8 cellular contexts compared by ENCODE assay signal in the genomic region with DNA sequence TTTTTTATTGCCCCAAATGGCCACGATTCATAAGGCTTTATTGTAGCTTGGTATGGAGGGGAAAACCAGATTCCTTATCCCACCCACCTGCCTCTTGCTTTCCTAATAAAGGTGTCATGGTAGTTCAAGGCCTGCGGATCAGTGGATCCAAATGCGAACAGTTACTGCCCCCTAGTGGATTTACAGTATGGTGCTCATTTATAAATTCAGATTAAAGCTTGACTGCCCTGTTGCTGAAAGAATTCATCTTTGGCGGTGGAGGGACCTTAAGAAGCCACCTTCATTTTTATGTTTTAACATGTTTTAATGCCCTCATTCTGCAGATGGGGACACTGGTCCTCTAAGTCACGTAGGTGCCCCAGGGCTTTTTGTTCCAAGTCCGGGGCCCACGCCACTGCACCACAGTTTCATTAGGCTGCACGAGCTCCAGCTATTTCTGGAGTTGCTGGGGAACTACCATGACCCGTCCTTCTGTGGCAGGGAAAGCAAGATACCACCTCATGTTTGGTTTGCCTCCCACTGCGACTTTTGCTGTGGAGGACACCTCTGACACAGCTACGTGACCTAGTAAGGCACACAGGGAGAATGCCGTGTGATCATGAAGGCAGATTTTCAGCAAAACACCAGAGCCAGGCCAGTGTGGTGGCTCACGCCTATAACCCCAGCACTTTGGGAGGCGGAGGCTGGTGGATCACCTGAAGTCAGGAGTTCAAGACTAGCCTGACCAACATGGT. TPM values are rescaled to one million over a fixed set of nuclear protein-coding genes. Genes with fewer than 3 reads are reported as not detected.
DNase-seq lines count a peak whose midpoint lies in the region; ATAC-seq and TF ChIP-seq lines count a peak whose summit lies in the region.

No MANE protein-coding gene starts in this region.

- H3K9me3 Mint-ChIP-seq in naive thymus-derived CD4-positive, alpha-beta T cell: no peaks in the 10 kb centered on the region

- no peak overlapping the region for H3K27ac ChIP-seq in naive thymus-derived CD4-positive, alpha-beta T cell (ENCODE audit: low read depth, low read length)

- peaks cover 0 to 15% (median 4%) of the 10 kb centered on the region in 5 donors for H3K27me3 Mint-ChIP-seq in naive thymus-derived CD4-positive, alpha-beta T cell

- CTCF ChIA-PET in naive thymus-derived CD4-positive, alpha-beta T cell (lab: Charles Lee): interaction anchor here (0.6 to 4.3 kb wide), 26 partner anchors 9 to 1923 kb away, joined by 3 to 71 read pairs (median 4); a partner anchor contains a TSS

- H3K9me3 ChIP-seq in naive thymus-derived CD4-positive, alpha-beta T cell (ENCODE audit: control insufficient read depth in 2 of 3, low read length in 3 of 3): no peaks in the 10 kb centered on the region

- TF ChIP-seq POLR2A in erythroblast (IDR thresholded peaks at IDR 0.05; ENCODE audit: low read length): no peak

- DNase-seq in AG08395 (ENCODE audit: low spot score) (peak; percentile 60), GDM1 (lab: John Stamatoyannopoulos, UW) (peak; percentile 7), NCI-H1417 treated with DMSO at 0.1 percent for 48 hours (lab: John Stamatoyannopoulos, UW) (peak; percentile 19), SW480 (ENCODE audit: low spot score) (peak; percentile 78), erythroblast (lab: John Stamatoyannopoulos, UW) (peak; percentile 77 to 88)
- peak in 7 of 9 donors; percentile 56 to 76 (median 69) for DNase-seq in naive thymus-derived CD4-positive, alpha-beta T cell

- H3K36me3 Mint-ChIP-seq in naive thymus-derived CD4-positive, alpha-beta T cell: no peaks in the 10 kb centered on the region

- intact Hi-C loops in naive thymus-derived CD4-positive, alpha-beta T cell (cut with micrococcal nuclease): loop anchor here (1.0 to 5.0 kb wide), 11 partner anchors 25 to 426 kb away; a partner anchor contains a TSS

- no peak overlapping the region for H3K4me3 ChIP-seq in naive thymus-derived CD4-positive, alpha-beta T cell (ENCODE audit: low read length)

- H3K4me1 ChIP-seq in naive thymus-derived CD4-positive, alpha-beta T cell (ENCODE audit: control insufficient read depth in 2 of 2, insufficient read depth in 2 of 2, low read length in 2 of 2): peaks cover 6 to 7% of the 10 kb centered on the region in 2 donors

- no peaks in the 10 kb centered on the region for H3K27me3 ChIP-seq in naive thymus-derived CD4-positive, alpha-beta T cell (ENCODE audit: control insufficient read depth in 2 of 2, insufficient read depth in 2 of 2, low read length in 2 of 2)

- H3K36me3 ChIP-seq in naive thymus-derived CD4-positive, alpha-beta T cell (ENCODE audit: control insufficient read depth in 2 of 3, insufficient read depth in 3 of 3, low read length in 3 of 3): no peaks in the 10 kb centered on the region

- peak overlapping the region in 1 of 10 donors; percentile 38 for H3K4me3 Mint-ChIP-seq in naive thymus-derived CD4-positive, alpha-beta T cell

- peak overlapping the region in 3 of 9 donors; percentile 48 to 81 (median 80) for H3K27ac Mint-ChIP-seq in naive thymus-derived CD4-positive, alpha-beta T cell

- ATAC-seq in naive thymus-derived CD4-positive, alpha-beta T cell: peak; percentile 78
- ATAC-seq in HG02588 (IDR thresholded peaks at IDR 0.05; ENCODE audit: unreplicated experiment): no peak
- no peak for ATAC-seq in HG02571 (IDR thresholded peaks at IDR 0.05; ENCODE audit: unreplicated experiment)

- H3K4me1 Mint-ChIP-seq in naive thymus-derived CD4-positive, alpha-beta T cell: peaks cover 6 to 27% (median 16%) of the 10 kb centered on the region in 7 donors

- POLR2A ChIA-PET in naive thymus-derived CD4-positive, alpha-beta T cell (lab: Charles Lee): interaction anchor here (0.6 to 2.3 kb wide), 6 partner anchors 10 to 316 kb away, joined by 3 to 7 read pairs (median 4); no protein-coding TSS in a partner anchor

RNA-seq across cellular contexts. Expression of a gene that starts 15.6 kb away (rescaled TPM):
- total RNA-seq in naive thymus-derived CD4-positive, alpha-beta T cell: 100 to 1,000 TPM in 1 of 5 experiments, 10 to 100 TPM in 4; 18.6 to 124 (median 25.6) TPM
- polyA plus RNA-seq in naive thymus-derived CD4-positive, alpha-beta T cell: 1 to 10 TPM; 2.8 to 4.0 TPM

Comparison
In these comparisons a context has a peak if more than half of its experiments do, and no peak if none do; other contexts are left out.
1. DNase-seq: peak in every context shown above with its lines; median percentile 82 in erythroblast; 78 in SW480; 69 in naive thymus-derived CD4-positive, alpha-beta T cell; 60 in AG08395; 19 in NCI-H1417 treated with DMSO at 0.1 percent for 48 hours; 7 in GDM1.